33 cellular contexts compared by ENCODE assay signal in genomic region chr9:68873179-68873578, GRCh38.
"Had no signal": no experiment of that assay in that cellular context is flagged by ENCODE, and none has a peak within 500 bp of the region (broad histone marks: within the 10 kb centered on the region; RNA-seq: fewer than 3 reads in every experiment).

No MANE protein-coding gene starts in this region.

- H3K36me3 Mint-ChIP-seq: activated naive CD8-positive, alpha-beta T cell treated with anti-CD3 and anti-CD28 coated beads for 36 hours had no signal

- DNase-seq: activated CD4-positive, alpha-beta T cell treated with anti-CD3 and anti-CD28 coated beads, Interleukin-2, amount 10 ng/mL, durations not matched to agents 24 days and 14 days; activated CD4-positive, alpha-beta T cell treated with anti-CD3 and anti-CD28 coated beads, Interleukin-2, amount 50 U/mL, for 4 hours; activated CD8-positive, alpha-beta T cell treated with anti-CD3 and anti-CD28 coated beads for 36 hours; activated effector memory CD4-positive, alpha-beta T cell treated with anti-CD3 and anti-CD28 coated beads, Interleukin-2, amount 50 U/mL, for 16 hours; activated naive CD4-positive, alpha-beta T cell; activated naive CD4-positive, alpha-beta T cell treated with anti-CD3 and anti-CD28 coated beads, Interleukin-2, amount 50 U/mL, for 16 hours; activated naive CD8-positive, alpha-beta T cell treated with anti-CD3 and anti-CD28 coated beads for 36 hours; activated T-cell treated with anti-CD3 and anti-CD28 coated beads, Interleukin-2, amount 50 U/mL, for 1 hour; activated T-cell treated with anti-CD3 and anti-CD28 coated beads, Interleukin-2, amount 50 U/mL, for 72 hours; amniotic stem cell; aorta; brain microvascular endothelial cell; central memory CD4-positive, alpha-beta T cell; NCI-H1092 treated with DMSO at 0.1 percent for 48 hours; NCI-H146; NCI-H187; NCI-H2029 treated with DMSO at 0.1 percent for 48 hours; NCI-H2107; NCI-H2171; NCI-H510A; NCI-H526; NCI-H748 treated with DMSO at 0.1 percent for 48 hours; NK-92 treated with Interleukin-12 subunit alpha and Interleukin-12 subunit beta, amount 100 ng/mL, for 24 hours; PC-9; Right ventricle myocardium superior; SW 1271; T-helper 1 cell; T-helper 2 cell; T-helper 9 cell; WERI-Rb-1 had no signal

- H3K27ac Mint-ChIP-seq: activated CD4-positive, alpha-beta T cell treated with anti-CD3 and anti-CD28 coated beads, Interleukin-2, amount 10 ng/mL, durations not matched to agents 24 days and 14 days; activated CD8-positive, alpha-beta T cell treated with anti-CD3 and anti-CD28 coated beads for 36 hours; activated naive CD8-positive, alpha-beta T cell treated with anti-CD3 and anti-CD28 coated beads for 36 hours; activated T-cell treated with anti-CD3 and anti-CD28 coated beads, Interleukin-2, amount 50 U/mL, for 72 hours; activated T-helper 17 cell treated with anti-CD3 and anti-CD28 coated beads, Interleukin-2, amount 50 U/mL, for 72 hours had no signal

- H3K36me3 ChIP-seq: brain microvascular endothelial cell, WERI-Rb-1 had no signal

- FAIRE-seq: RCC 7860 had no signal

- H3K4me1 Mint-ChIP-seq: activated CD4-positive, alpha-beta T cell treated with anti-CD3 and anti-CD28 coated beads, Interleukin-2, amount 10 ng/mL, durations not matched to agents 24 days and 14 days; activated naive CD8-positive, alpha-beta T cell treated with anti-CD3 and anti-CD28 coated beads for 36 hours; activated T-helper 17 cell treated with anti-CD3 and anti-CD28 coated beads, Interleukin-2, amount 50 U/mL, for 72 hours had no signal

- H3K4me3 Mint-ChIP-seq: activated CD4-positive, alpha-beta T cell treated with anti-CD3 and anti-CD28 coated beads, Interleukin-2, amount 10 ng/mL, durations not matched to agents 24 days and 14 days; activated CD8-positive, alpha-beta T cell treated with anti-CD3 and anti-CD28 coated beads for 36 hours; activated naive CD8-positive, alpha-beta T cell treated with anti-CD3 and anti-CD28 coated beads for 36 hours; activated T-cell treated with anti-CD3 and anti-CD28 coated beads, Interleukin-2, amount 50 U/mL, for 72 hours; activated T-helper 17 cell treated with anti-CD3 and anti-CD28 coated beads, Interleukin-2, amount 50 U/mL, for 72 hours had no signal

- H3K27me3 Mint-ChIP-seq: activated CD4-positive, alpha-beta T cell treated with anti-CD3 and anti-CD28 coated beads, Interleukin-2, amount 10 ng/mL, durations not matched to agents 24 days and 14 days; activated naive CD8-positive, alpha-beta T cell treated with anti-CD3 and anti-CD28 coated beads for 36 hours; activated T-helper 17 cell treated with anti-CD3 and anti-CD28 coated beads, Interleukin-2, amount 50 U/mL, for 72 hours had no signal

- H3K4me3 ChIP-seq: PC-9 had no signal

- H3K4me2 ChIP-seq: PC-9 had no signal

- H3K9me3 Mint-ChIP-seq: activated CD4-positive, alpha-beta T cell treated with anti-CD3 and anti-CD28 coated beads, Interleukin-2, amount 10 ng/mL, durations not matched to agents 24 days and 14 days; activated CD8-positive, alpha-beta T cell treated with anti-CD3 and anti-CD28 coated beads for 36 hours; activated naive CD8-positive, alpha-beta T cell treated with anti-CD3 and anti-CD28 coated beads for 36 hours; activated T-cell treated with anti-CD3 and anti-CD28 coated beads, Interleukin-2, amount 50 U/mL, for 72 hours; activated T-helper 17 cell treated with anti-CD3 and anti-CD28 coated beads, Interleukin-2, amount 50 U/mL, for 72 hours had no signal

- H2AFZ ChIP-seq: PC-9 had no signal

- H3K27ac ChIP-seq: brain microvascular endothelial cell, PC-9, RWPE1, WERI-Rb-1 had no signal

- ATAC-seq: activated CD8-positive, alpha-beta T cell treated with anti-CD3 and anti-CD28 coated beads for 36 hours; activated T-cell treated with anti-CD3 and anti-CD28 coated beads, Interleukin-2, amount 50 U/mL, for 72 hours; activated T-helper 17 cell treated with anti-CD3 and anti-CD28 coated beads, Interleukin-2, amount 50 U/mL, for 72 hours had no signal

- H3K27me3 ChIP-seq: brain microvascular endothelial cell had no signal
